ENCODE assay signal across 5 cellular contexts in genomic region chr2:67702284-67702683, GRCh38.
"Had no signal": no experiment of that assay in that cellular context is flagged by ENCODE, and none has a peak within 500 bp of the region (broad histone marks: within the 10 kb centered on the region; RNA-seq: fewer than 3 reads in every experiment).

No MANE protein-coding gene starts in this region.

- ATAC-seq: GM23338, HCT116, HepG2 had no signal

- DNase-seq: HFFc6, KBM-7 had no signal
